In genomic region chrX:125293792-125294780, GRCh38 we compare ENCODE assay signal across 12 cellular contexts. TPM values are rescaled to one million over a fixed set of nuclear protein-coding genes. Genes with fewer than 3 reads are reported as not detected.
DNase-seq lines count a peak whose midpoint lies in the region; ATAC-seq and TF ChIP-seq lines count a peak whose summit lies in the region.
"Had no signal": no experiment of that assay in that cellular context is flagged by ENCODE, and none has a peak within 500 bp of the region (broad histone marks: within the 10 kb centered on the region; RNA-seq: fewer than 3 reads in every experiment).

No MANE protein-coding gene starts in this region.

- intact Hi-C loops in gastrocnemius medialis (cut with DNase I; ENCODE audit: low total_unique reads), result no loop called here

- TF ChIP-seq CTCF in hepatocyte (IDR thresholded peaks at IDR 0.05; ENCODE audit: poor library complexity), result no peak
- no peak for TF ChIP-seq CTCF in gastrocnemius medialis (IDR thresholded peaks at IDR 0.05 in 4 of 5, conservative IDR thresholded peaks at IDR 0.05 in 1 of 5)

- no peaks in the 10 kb centered on the region for H3K9me3 Mint-ChIP-seq in T-helper 2 cell treated with Interferon-gamma antibody and Interleukin-4, amounts not matched to agents 5 μg/mL and 100 μg/mL, for 36 hours

- H4K20me1 ChIP-seq in hepatocyte (ENCODE audit: insufficient read depth, poor library complexity, severe bottlenecking), result no peaks in the 10 kb centered on the region

- H3K27me3 ChIP-seq in hepatocyte (no peaks in the 10 kb centered on the region), gastrocnemius medialis (no peaks in the 10 kb centered on the region)

- no peak overlapping the region for H3K27ac ChIP-seq in hepatocyte
- H3K27ac ChIP-seq in gastrocnemius medialis, result no peak overlapping the region

- in situ Hi-C loops in gastrocnemius medialis (cut with MboI; ENCODE audit: low sequenced_read_pairs in 4 of 4), result no loop called here

- peaks cover 17% of the 10 kb centered on the region for H3K4me1 Mint-ChIP-seq in T-helper 2 cell treated with Interferon-gamma antibody and Interleukin-4, amounts not matched to agents 5 μg/mL and 100 μg/mL, for 36 hours (ENCODE audit: low read depth)

- H3K9me3 ChIP-seq in hepatocyte (ENCODE audit: low read depth), result no peaks in the 10 kb centered on the region
- no peaks in the 10 kb centered on the region for H3K9me3 ChIP-seq in gastrocnemius medialis

- H2AFZ ChIP-seq in hepatocyte, result no peak overlapping the region

- DNase-seq in CD1c-positive myeloid dendritic cell (ENCODE audit: extremely low spot score) (peak; percentile 11), OCI-M2 (lab: John Stamatoyannopoulos, UW; ENCODE audit: unreplicated experiment) (no peak), hepatocyte (ENCODE audit: low spot score) (no peak), gastrocnemius medialis (no peak)
- no peak for DNase-seq in T-helper 2 cell treated with Interferon-gamma antibody and Interleukin-4, amounts not matched to agents 5 μg/mL and 100 μg/mL, for 36 hours (ENCODE audit: low spot score)
- DNase-seq in stimulated activated CD8-positive, alpha-beta memory T cell treated with anti-CD3 and anti-CD28 coated beads, Interleukin-4, amount 100 ng/mL, for 48 hours, result no peak
- DNase-seq: HCEC 1CT, NCI-H446 treated with DMSO at 0.1 percent for 48 hours had no signal

- H3K4me3 Mint-ChIP-seq in T-helper 2 cell treated with Interferon-gamma antibody and Interleukin-4, amounts not matched to agents 5 μg/mL and 100 μg/mL, for 36 hours, result peak overlapping the region; percentile 27

- H3K4me3 ChIP-seq in hepatocyte (no peak overlapping the region), gastrocnemius medialis (no peak overlapping the region)

- H3K4me1 ChIP-seq in hepatocyte (ENCODE audit: insufficient read depth) (peaks cover 5% of the 10 kb centered on the region), gastrocnemius medialis (no peaks in the 10 kb centered on the region)

- ATAC-seq in GM19043 (IDR thresholded peaks at IDR 0.05; ENCODE audit: low read depth, unreplicated experiment), result peak; percentile 42
- peak; percentile 67 for ATAC-seq in HG03139 (IDR thresholded peaks at IDR 0.05; ENCODE audit: unreplicated experiment)
- no peak for ATAC-seq in gastrocnemius medialis

- WGBS in hepatocyte (ENCODE audit: low lambda C conversion rate, missing lambda C conversion rate), result 33% methylated on average over 1 of the region's 1 CpG

- H3K79me2 ChIP-seq in hepatocyte, result no peaks in the 10 kb centered on the region

- no peak overlapping the region for H3K4me2 ChIP-seq in hepatocyte

- H3K9me2 ChIP-seq in hepatocyte (replicated peaks; ENCODE audit: insufficient read depth), result no peaks in the 10 kb centered on the region

- H3K27me3 Mint-ChIP-seq in T-helper 2 cell treated with Interferon-gamma antibody and Interleukin-4, amounts not matched to agents 5 μg/mL and 100 μg/mL, for 36 hours (ENCODE audit: low read depth), result no peaks in the 10 kb centered on the region

- no peaks in the 10 kb centered on the region for H3K36me3 ChIP-seq in hepatocyte (replicated peaks; ENCODE audit: insufficient read depth, low read depth)
- no peaks in the 10 kb centered on the region for H3K36me3 ChIP-seq in gastrocnemius medialis

- H3K36me3 Mint-ChIP-seq in T-helper 2 cell treated with Interferon-gamma antibody and Interleukin-4, amounts not matched to agents 5 μg/mL and 100 μg/mL, for 36 hours (ENCODE audit: low read depth), result no peaks in the 10 kb centered on the region

- no peak for TF ChIP-seq POLR2A in gastrocnemius medialis (IDR thresholded peaks at IDR 0.05)

- H3K27ac Mint-ChIP-seq in T-helper 2 cell treated with Interferon-gamma antibody and Interleukin-4, amounts not matched to agents 5 μg/mL and 100 μg/mL, for 36 hours, result peak overlapping the region; percentile 67

RNA-seq across cellular contexts. Expression of gene TEX13C, which starts 25.6 kb away (rescaled TPM):
- not detected in 2 replicates for total RNA-seq in hepatocyte
- not detected in 2 replicates for polyA plus RNA-seq in hepatocyte
- total RNA-seq in gastrocnemius medialis, result not detected
- total RNA-seq: endothelial cell of umbilical vein, mucosa of gallbladder had no signal
- polyA plus RNA-seq: endothelial cell of umbilical vein had no signal

Comparison
In these comparisons a context has a peak if more than half of its experiments do, and no peak if none do; other contexts are left out.
1. ATAC-seq: peak in GM19043 (single experiment) and HG03139 (single experiment); none in gastrocnemius medialis (0 of 2).